Comparison of ENCODE assay signal across 9 cellular contexts in the genomic region with DNA sequence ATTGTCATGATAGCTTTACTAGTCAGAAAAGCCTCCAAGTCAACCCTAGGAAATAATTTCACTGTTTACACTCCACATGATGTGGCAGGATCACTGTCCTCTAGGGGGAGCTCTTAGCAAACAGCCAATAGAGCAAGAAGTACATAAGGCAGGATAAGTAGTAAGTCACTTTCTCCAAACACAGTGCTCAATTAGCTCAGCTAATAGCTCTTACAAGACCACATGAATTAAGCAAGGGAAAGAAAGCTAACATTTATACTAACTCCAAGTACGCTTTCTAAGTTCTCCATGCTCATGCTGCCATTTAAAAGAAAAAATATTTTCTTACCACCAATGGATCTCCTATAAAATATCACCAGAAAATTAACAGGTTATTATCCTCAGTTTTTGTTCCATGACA.
DNase-seq lines count a peak whose midpoint lies in the region; ATAC-seq, FAIRE-seq and TF ChIP-seq lines count a peak whose summit lies in the region.
"Had no signal": no experiment of that assay in that cellular context is flagged by ENCODE, and none has a peak within 500 bp of the region (broad histone marks: within the 10 kb centered on the region; RNA-seq: fewer than 3 reads in every experiment).

No MANE protein-coding gene starts in this region.

- FAIRE-seq in GM19239 (lab: Jason Lieb, UNC) (peak; percentile 97), urothelium cell line (lab: Jason Lieb, UNC) (peak; percentile 80)

- POLR2A ChIA-PET in WTC11 (lab: Charles Lee): no interaction called here

- H3K4me3 Mint-ChIP-seq in WTC11: no peak overlapping the region
- H3K4me3 Mint-ChIP-seq in effector memory CD8-positive, alpha-beta T cell: no peak overlapping the region
- no peak overlapping the region for H3K4me3 Mint-ChIP-seq in nephron progenitor cell
- H3K4me3 Mint-ChIP-seq: IgD-negative memory B cell had no signal

- CTCF ChIA-PET in WTC11 (lab: Charles Lee): interaction anchor here (0.6 to 2.4 kb wide), 34 partner anchors 9 to 1847 kb away, joined by 3 to 20 read pairs (median 3); a partner anchor contains a TSS

- H3K9me3 Mint-ChIP-seq in WTC11: peaks cover 29% of the 10 kb centered on the region
- no peaks in the 10 kb centered on the region for H3K9me3 Mint-ChIP-seq in effector memory CD8-positive, alpha-beta T cell
- peaks cover 11% of the 10 kb centered on the region for H3K9me3 Mint-ChIP-seq in nephron progenitor cell

- no peak overlapping the region for H3K27ac ChIP-seq in C4-2B

- DNase-seq in GM19239 (ENCODE audit: insufficient read length, low spot score) (peak; percentile 17), NCI-H2171 (lab: John Stamatoyannopoulos, UW) (peak; percentile 28), WTC11 (ENCODE audit: low spot score) (peak; percentile 54), nephron progenitor cell (peak; percentile 33), urothelium cell line (ENCODE audit: low spot score) (peak; percentile 56)
- DNase-seq in effector memory CD8-positive, alpha-beta T cell: peak; percentile 49 to 59 (median 57)

- H3K4me1 Mint-ChIP-seq in WTC11 (peaks cover 9% of the 10 kb centered on the region), nephron progenitor cell (no peaks in the 10 kb centered on the region)
- no peaks in the 10 kb centered on the region for H3K4me1 Mint-ChIP-seq in effector memory CD8-positive, alpha-beta T cell (ENCODE audit: low read depth in 2 of 2)

- peak; percentile 74 for ATAC-seq in WTC11
- ATAC-seq in effector memory CD8-positive, alpha-beta T cell (replicated peaks): peak; percentile 47
- ATAC-seq in HG03565 (IDR thresholded peaks at IDR 0.05; ENCODE audit: unreplicated experiment): no peak

- H3K27me3 Mint-ChIP-seq in WTC11 (ENCODE audit: low read depth) (no peaks in the 10 kb centered on the region), nephron progenitor cell (ENCODE audit: low read depth, poor library complexity) (peaks cover 5% of the 10 kb centered on the region)
- H3K27me3 Mint-ChIP-seq in effector memory CD8-positive, alpha-beta T cell: peaks cover 22 to 24% of the 10 kb centered on the region in 2 donors

- no peaks in the 10 kb centered on the region for H3K36me3 Mint-ChIP-seq in WTC11
- no peaks in the 10 kb centered on the region for H3K36me3 Mint-ChIP-seq in effector memory CD8-positive, alpha-beta T cell (ENCODE audit: insufficient read depth)
- H3K36me3 Mint-ChIP-seq in nephron progenitor cell (ENCODE audit: low read depth): no peaks in the 10 kb centered on the region

- H3K27ac Mint-ChIP-seq in WTC11 (no peak overlapping the region), nephron progenitor cell (no peak overlapping the region)
- no peak overlapping the region for H3K27ac Mint-ChIP-seq in effector memory CD8-positive, alpha-beta T cell

- TF ChIP-seq CTCF in C4-2B (conservative IDR thresholded peaks at IDR 0.05) (peak; percentile 97), WTC11 (IDR thresholded peaks at IDR 0.05) (peak; percentile 50; the same call in 1 of the 2 replicates), nephron progenitor cell (IDR thresholded peaks at IDR 0.05) (peak; percentile 60)

TF ChIP-seq in WTC11, 78 proteins besides CTCF, POLR2A, EP300 and RAD21:
- TF ChIP-seq GTF2I (CRISPR knock-in tag; conservative IDR thresholded peaks at IDR 0.05): peak; percentile 53; the same call in 1 of the 2 replicates
- TF ChIP-seq, protein P1, sequence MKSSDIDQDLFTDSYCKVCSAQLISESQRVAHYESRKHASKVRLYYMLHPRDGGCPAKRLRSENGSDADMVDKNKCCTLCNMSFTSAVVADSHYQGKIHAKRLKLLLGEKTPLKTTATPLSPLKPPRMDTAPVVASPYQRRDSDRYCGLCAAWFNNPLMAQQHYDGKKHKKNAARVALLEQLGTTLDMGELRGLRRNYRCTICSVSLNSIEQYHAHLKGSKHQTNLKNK (CRISPR knock-in tag; IDR thresholded peaks at IDR 0.05): no peak
